ENCODE assay signal across 1 cellular context in genomic region chr6:30101939-30102700, GRCh38.
TF ChIP-seq lines count a peak whose summit lies in the region.

No MANE protein-coding gene starts in this region.

TF ChIP-seq in HepG2, 621 proteins besides CTCF, POLR2A, EP300 and RAD21 (continued from another document and continues in another):
- TF ChIP-seq, protein P1, sequence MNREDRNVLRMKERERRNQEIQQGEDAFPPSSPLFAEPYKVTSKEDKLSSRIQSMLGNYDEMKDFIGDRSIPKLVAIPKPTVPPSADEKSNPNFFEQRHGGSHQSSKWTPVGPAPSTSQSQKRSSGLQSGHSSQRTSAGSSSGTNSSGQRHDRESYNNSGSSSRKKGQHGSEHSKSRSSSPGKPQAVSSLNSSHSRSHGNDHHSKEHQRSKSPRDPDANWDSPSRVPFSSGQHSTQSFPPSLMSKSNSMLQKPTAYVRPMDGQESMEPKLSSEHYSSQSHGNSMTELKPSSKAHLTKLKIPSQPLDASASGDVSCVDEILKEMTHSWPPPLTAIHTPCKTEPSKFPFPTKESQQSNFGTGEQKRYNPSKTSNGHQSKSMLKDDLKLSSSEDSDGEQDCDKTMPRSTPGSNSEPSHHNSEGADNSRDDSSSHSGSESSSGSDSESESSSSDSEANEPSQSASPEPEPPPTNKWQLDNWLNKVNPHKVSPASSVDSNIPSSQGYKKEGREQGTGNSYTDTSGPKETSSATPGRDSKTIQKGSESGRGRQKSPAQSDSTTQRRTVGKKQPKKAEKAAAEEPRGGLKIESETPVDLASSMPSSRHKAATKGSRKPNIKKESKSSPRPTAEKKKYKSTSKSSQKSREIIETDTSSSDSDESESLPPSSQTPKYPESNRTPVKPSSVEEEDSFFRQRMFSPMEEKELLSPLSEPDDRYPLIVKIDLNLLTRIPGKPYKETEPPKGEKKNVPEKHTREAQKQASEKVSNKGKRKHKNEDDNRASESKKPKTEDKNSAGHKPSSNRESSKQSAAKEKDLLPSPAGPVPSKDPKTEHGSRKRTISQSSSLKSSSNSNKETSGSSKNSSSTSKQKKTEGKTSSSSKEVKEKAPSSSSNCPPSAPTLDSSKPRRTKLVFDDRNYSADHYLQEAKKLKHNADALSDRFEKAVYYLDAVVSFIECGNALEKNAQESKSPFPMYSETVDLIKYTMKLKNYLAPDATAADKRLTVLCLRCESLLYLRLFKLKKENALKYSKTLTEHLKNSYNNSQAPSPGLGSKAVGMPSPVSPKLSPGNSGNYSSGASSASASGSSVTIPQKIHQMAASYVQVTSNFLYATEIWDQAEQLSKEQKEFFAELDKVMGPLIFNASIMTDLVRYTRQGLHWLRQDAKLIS (CRISPR knock-in tag; IDR thresholded peaks at IDR 0.05): peak; percentile 74; the same call in 1 of the 2 replicates
- TF ChIP-seq ZNF563 (CRISPR knock-in tag; IDR thresholded peaks at IDR 0.05): peak; percentile 59; the same call in 1 of the 2 replicates
- no peak; the same call in 1 of the 2 replicates for TF ChIP-seq SNAPC2 (CRISPR knock-in tag; IDR thresholded peaks at IDR 0.05)
- TF ChIP-seq, protein P2, sequence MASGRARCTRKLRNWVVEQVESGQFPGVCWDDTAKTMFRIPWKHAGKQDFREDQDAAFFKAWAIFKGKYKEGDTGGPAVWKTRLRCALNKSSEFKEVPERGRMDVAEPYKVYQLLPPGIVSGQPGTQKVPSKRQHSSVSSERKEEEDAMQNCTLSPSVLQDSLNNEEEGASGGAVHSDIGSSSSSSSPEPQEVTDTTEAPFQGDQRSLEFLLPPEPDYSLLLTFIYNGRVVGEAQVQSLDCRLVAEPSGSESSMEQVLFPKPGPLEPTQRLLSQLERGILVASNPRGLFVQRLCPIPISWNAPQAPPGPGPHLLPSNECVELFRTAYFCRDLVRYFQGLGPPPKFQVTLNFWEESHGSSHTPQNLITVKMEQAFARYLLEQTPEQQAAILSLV (CRISPR knock-in tag; IDR thresholded peaks at IDR 0.05; ENCODE audit: borderline replicate concordance): no peak
- TF ChIP-seq ZNF12 (CRISPR knock-in tag; IDR thresholded peaks at IDR 0.05): peak; percentile 36; the same call in 1 of the 2 replicates
- TF ChIP-seq MED8 (CRISPR knock-in tag; IDR thresholded peaks at IDR 0.05; ENCODE audit: insufficient replicate concordance): peak; percentile 90
- TF ChIP-seq ZNF230 (CRISPR knock-in tag; IDR thresholded peaks at IDR 0.05): peak; percentile 59; the same call in 1 of the 2 replicates
- TF ChIP-seq ZNF549 (CRISPR knock-in tag; IDR thresholded peaks at IDR 0.05): no peak
- TF ChIP-seq KDM5B (CRISPR knock-in tag; IDR thresholded peaks at IDR 0.05; ENCODE audit: borderline replicate concordance): peak; percentile 91
- TF ChIP-seq THRA (CRISPR knock-in tag; IDR thresholded peaks at IDR 0.05; ENCODE audit: borderline replicate concordance): peak; percentile 75
- TF ChIP-seq, protein P3, sequence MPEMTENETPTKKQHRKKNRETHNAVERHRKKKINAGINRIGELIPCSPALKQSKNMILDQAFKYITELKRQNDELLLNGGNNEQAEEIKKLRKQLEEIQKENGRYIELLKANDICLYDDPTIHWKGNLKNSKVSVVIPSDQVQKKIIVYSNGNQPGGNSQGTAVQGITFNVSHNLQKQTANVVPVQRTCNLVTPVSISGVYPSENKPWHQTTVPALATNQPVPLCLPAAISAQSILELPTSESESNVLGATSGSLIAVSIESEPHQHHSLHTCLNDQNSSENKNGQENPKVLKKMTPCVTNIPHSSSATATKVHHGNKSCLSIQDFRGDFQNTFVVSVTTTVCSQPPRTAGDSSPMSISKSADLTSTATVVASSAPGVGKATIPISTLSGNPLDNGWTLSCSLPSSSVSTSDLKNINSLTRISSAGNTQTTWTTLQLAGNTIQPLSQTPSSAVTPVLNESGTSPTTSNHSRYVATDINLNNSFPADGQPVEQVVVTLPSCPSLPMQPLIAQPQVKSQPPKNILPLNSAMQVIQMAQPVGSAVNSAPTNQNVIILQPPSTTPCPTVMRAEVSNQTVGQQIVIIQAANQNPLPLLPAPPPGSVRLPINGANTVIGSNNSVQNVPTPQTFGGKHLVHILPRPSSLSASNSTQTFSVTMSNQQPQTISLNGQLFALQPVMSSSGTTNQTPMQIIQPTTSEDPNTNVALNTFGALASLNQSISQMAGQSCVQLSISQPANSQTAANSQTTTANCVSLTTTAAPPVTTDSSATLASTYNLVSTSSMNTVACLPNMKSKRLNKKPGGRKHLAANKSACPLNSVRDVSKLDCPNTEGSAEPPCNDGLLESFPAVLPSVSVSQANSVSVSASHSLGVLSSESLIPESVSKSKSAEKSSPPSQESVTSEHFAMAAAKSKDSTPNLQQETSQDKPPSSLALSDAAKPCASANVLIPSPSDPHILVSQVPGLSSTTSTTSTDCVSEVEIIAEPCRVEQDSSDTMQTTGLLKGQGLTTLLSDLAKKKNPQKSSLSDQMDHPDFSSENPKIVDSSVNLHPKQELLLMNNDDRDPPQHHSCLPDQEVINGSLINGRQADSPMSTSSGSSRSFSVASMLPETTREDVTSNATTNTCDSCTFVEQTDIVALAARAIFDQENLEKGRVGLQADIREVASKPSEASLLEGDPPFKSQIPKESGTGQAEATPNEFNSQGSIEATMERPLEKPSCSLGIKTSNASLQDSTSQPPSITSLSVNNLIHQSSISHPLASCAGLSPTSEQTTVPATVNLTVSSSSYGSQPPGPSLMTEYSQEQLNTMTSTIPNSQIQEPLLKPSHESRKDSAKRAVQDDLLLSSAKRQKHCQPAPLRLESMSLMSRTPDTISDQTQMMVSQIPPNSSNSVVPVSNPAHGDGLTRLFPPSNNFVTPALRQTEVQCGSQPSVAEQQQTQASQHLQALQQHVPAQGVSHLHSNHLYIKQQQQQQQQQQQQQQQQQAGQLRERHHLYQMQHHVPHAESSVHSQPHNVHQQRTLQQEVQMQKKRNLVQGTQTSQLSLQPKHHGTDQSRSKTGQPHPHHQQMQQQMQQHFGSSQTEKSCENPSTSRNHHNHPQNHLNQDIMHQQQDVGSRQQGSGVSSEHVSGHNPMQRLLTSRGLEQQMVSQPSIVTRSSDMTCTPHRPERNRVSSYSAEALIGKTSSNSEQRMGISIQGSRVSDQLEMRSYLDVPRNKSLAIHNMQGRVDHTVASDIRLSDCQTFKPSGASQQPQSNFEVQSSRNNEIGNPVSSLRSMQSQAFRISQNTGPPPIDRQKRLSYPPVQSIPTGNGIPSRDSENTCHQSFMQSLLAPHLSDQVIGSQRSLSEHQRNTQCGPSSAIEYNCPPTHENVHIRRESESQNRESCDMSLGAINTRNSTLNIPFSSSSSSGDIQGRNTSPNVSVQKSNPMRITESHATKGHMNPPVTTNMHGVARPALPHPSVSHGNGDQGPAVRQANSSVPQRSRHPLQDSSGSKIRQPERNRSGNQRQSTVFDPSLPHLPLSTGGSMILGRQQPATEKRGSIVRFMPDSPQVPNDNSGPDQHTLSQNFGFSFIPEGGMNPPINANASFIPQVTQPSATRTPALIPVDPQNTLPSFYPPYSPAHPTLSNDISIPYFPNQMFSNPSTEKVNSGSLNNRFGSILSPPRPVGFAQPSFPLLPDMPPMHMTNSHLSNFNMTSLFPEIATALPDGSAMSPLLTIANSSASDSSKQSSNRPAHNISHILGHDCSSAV (CRISPR knock-in tag; IDR thresholded peaks at IDR 0.05; ENCODE audit: borderline replicate concordance): no peak
- TF ChIP-seq NRL (CRISPR knock-in tag; IDR thresholded peaks at IDR 0.05; ENCODE audit: borderline replicate concordance): peak; percentile 95
- TF ChIP-seq HOXD1 (CRISPR knock-in tag; IDR thresholded peaks at IDR 0.05): peak; percentile 50; the same call in 1 of the 2 replicates
- TF ChIP-seq, protein P4, sequence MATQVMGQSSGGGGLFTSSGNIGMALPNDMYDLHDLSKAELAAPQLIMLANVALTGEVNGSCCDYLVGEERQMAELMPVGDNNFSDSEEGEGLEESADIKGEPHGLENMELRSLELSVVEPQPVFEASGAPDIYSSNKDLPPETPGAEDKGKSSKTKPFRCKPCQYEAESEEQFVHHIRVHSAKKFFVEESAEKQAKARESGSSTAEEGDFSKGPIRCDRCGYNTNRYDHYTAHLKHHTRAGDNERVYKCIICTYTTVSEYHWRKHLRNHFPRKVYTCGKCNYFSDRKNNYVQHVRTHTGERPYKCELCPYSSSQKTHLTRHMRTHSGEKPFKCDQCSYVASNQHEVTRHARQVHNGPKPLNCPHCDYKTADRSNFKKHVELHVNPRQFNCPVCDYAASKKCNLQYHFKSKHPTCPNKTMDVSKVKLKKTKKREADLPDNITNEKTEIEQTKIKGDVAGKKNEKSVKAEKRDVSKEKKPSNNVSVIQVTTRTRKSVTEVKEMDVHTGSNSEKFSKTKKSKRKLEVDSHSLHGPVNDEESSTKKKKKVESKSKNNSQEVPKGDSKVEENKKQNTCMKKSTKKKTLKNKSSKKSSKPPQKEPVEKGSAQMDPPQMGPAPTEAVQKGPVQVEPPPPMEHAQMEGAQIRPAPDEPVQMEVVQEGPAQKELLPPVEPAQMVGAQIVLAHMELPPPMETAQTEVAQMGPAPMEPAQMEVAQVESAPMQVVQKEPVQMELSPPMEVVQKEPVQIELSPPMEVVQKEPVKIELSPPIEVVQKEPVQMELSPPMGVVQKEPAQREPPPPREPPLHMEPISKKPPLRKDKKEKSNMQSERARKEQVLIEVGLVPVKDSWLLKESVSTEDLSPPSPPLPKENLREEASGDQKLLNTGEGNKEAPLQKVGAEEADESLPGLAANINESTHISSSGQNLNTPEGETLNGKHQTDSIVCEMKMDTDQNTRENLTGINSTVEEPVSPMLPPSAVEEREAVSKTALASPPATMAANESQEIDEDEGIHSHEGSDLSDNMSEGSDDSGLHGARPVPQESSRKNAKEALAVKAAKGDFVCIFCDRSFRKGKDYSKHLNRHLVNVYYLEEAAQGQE (IDR thresholded peaks at IDR 0.05; ENCODE audit: borderline replicate concordance in 1 of 2, low read depth in 1 of 2, low read length in 2 of 2): peak in 1 of 2 experiments; percentile 75; a peak in 1 of 4 replicates
- TF ChIP-seq SPEN (CRISPR knock-in tag; IDR thresholded peaks at IDR 0.05; ENCODE audit: low read depth): peak; percentile 78; the same call in 1 of the 2 replicates
- peak; percentile 96; the same call in 1 of the 2 replicates for TF ChIP-seq ZNF235 (CRISPR knock-in tag; IDR thresholded peaks at IDR 0.05; ENCODE audit: borderline replicate concordance)
- peak; percentile 72 for TF ChIP-seq ELF1 (CRISPR knock-in tag; IDR thresholded peaks at IDR 0.05)
- peak; percentile 88; the same call in 1 of the 2 replicates for TF ChIP-seq ZFP36L1 (CRISPR knock-in tag; IDR thresholded peaks at IDR 0.05)
- TF ChIP-seq, protein P5, sequence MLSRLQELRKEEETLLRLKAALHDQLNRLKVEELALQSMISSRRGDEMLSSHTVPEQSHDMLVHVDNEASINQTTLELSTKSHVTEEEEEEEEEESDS (CRISPR knock-in tag; IDR thresholded peaks at IDR 0.05; ENCODE audit: borderline replicate concordance): 0 out of 2 replicates have a peak, but pooled peaks have one; percentile 7
- peak; percentile 76; the same call in 1 of the 2 replicates for TF ChIP-seq ZNF121 (CRISPR knock-in tag; IDR thresholded peaks at IDR 0.05)
- TF ChIP-seq POGZ (CRISPR knock-in tag; IDR thresholded peaks at IDR 0.05): peak; percentile 49; the same call in 1 of the 2 replicates
- TF ChIP-seq, protein P6, sequence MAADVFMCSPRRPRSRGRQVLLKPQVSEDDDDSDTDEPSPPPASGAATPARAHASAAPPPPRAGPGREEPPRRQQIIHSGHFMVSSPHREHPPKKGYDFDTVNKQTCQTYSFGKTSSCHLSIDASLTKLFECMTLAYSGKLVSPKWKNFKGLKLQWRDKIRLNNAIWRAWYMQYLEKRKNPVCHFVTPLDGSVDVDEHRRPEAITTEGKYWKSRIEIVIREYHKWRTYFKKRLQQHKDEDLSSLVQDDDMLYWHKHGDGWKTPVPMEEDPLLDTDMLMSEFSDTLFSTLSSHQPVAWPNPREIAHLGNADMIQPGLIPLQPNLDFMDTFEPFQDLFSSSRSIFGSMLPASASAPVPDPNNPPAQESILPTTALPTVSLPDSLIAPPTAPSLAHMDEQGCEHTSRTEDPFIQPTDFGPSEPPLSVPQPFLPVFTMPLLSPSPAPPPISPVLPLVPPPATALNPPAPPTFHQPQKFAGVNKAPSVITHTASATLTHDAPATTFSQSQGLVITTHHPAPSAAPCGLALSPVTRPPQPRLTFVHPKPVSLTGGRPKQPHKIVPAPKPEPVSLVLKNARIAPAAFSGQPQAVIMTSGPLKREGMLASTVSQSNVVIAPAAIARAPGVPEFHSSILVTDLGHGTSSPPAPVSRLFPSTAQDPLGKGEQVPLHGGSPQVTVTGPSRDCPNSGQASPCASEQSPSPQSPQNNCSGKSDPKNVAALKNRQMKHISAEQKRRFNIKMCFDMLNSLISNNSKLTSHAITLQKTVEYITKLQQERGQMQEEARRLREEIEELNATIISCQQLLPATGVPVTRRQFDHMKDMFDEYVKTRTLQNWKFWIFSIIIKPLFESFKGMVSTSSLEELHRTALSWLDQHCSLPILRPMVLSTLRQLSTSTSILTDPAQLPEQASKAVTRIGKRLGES (CRISPR knock-in tag; IDR thresholded peaks at IDR 0.05; ENCODE audit: borderline replicate concordance): no peak
- 0 out of 2 replicates have a peak, but pooled peaks have one; percentile 16 for TF ChIP-seq ZNF775 (CRISPR knock-in tag; IDR thresholded peaks at IDR 0.05; ENCODE audit: borderline replicate concordance)
- TF ChIP-seq MXI1 (IDR thresholded peaks at IDR 0.05; ENCODE audit: borderline replicate concordance, low read depth, low read length): peak; percentile 61; the same call in 1 of the 3 replicates
- TF ChIP-seq ZNF232 (CRISPR knock-in tag; IDR thresholded peaks at IDR 0.05; ENCODE audit: borderline replicate concordance): peak; percentile 64; the same call in 1 of the 2 replicates
- peak; percentile 97 for TF ChIP-seq SALL1 (CRISPR knock-in tag; IDR thresholded peaks at IDR 0.05)
- TF ChIP-seq CEBPZ (IDR thresholded peaks at IDR 0.05; ENCODE audit: low read length): no peak
